Comparison of ENCODE assay signal across 8 cellular contexts in the genomic region with DNA sequence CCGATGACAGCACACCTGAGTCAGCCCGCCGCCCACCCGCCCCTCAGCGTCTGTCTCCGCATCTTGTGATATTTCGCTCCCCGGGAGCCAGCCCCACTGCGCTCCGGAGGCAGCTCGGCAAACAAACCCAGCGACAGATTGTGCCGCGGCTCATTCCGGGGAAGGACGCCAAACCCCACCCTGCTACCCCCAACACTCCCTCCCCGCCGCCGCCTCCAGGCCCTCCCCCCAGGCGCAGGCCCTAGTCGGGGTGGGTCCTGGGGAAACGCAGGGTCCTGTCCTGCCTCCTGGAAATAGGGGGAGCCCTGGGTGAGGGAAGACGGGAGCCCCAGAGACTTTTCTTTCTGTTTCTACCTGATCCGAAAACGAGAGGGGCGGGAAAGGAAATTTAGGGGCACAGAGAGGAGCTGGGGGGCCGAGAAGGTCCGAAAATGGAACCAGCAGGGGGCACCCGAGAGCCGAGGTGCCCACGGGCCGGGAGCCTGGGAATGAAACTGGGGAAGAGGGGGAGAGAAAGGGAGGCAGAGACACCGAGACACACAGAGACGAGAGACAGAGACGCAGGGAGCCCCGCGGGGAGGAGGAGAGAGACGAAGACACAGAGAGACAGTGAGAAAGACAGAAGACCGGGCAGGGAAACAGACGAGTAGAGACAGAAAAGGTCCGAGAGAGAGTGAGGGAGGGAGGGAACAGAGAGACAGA. TPM values are rescaled to one million over a fixed set of nuclear protein-coding genes. Genes with fewer than 3 reads are reported as not detected.
DNase-seq lines count a peak whose midpoint lies in the region; ATAC-seq, FAIRE-seq and TF ChIP-seq lines count a peak whose summit lies in the region.

No MANE protein-coding gene starts in this region.

- H3K9ac ChIP-seq in SK-N-SH (no peak overlapping the region), K562 (ENCODE audit: insufficient read depth in 1 of 2, low read depth in 2 of 2, low read length in 2 of 2) (peak overlapping the region; percentile 45 to 69; a peak in 2 of 4 replicates), kidney (ENCODE audit: low read length in 2 of 2) (no peak overlapping the region)

- ATAC-seq in K562, result peak; percentile 51
- no peak for ATAC-seq in HG02973 (IDR thresholded peaks at IDR 0.05; ENCODE audit: unreplicated experiment)

- no peaks in the 10 kb centered on the region for H4K20me1 ChIP-seq in SK-N-SH (ENCODE audit: insufficient read depth)
- peaks cover 5% of the 10 kb centered on the region; the same call in 1 of the 2 replicates for H4K20me1 ChIP-seq in K562 (replicated peaks; ENCODE audit: control insufficient read depth, insufficient read depth, low read length)

- no peak overlapping the region for H2AFZ ChIP-seq in SK-N-SH (ENCODE audit: low read depth)
- H2AFZ ChIP-seq in K562 (ENCODE audit: low read depth, low read length), result peak overlapping the region; percentile 82

- H3K27ac ChIP-seq in SK-N-SH (ENCODE audit: low read depth in 2 of 2, low read length in 1 of 2), result no peak overlapping the region
- no peak overlapping the region for H3K27ac ChIP-seq in K562 (ENCODE audit: extremely low read depth, low read depth, low read length)
- H3K27ac ChIP-seq in kidney (ENCODE audit: low read depth in 2 of 2, low read length in 2 of 2), result no peak overlapping the region

- TF ChIP-seq EP300 in SK-N-SH (IDR thresholded peaks at IDR 0.05; ENCODE audit: borderline replicate concordance in 1 of 2, low read depth in 1 of 2, low read length in 1 of 2), result no peak
- no peak for TF ChIP-seq EP300 in K562 (IDR thresholded peaks at IDR 0.05; ENCODE audit: low read length)

- in situ Hi-C loops in HAP-1 (cut with MboI; ENCODE audit: low sequenced_read_pairs) (loop anchor here (25.0 kb wide), 1 partner anchor 1054 kb away; a partner anchor contains a TSS), K562 (cut with MboI) (loop anchor here (10.0 kb wide), 1 partner anchor 186 kb away; a partner anchor contains a TSS)

- CTCF ChIA-PET in BJ (lab: Yijun Ruan, JAX) (interaction anchor here (0.6 to 12.8 kb wide), 57 partner anchors 10 to 1057 kb away, joined by 3 to 188 read pairs (median 5); a partner anchor contains a TSS), SK-N-SH (lab: Yijun Ruan, JAX) (interaction anchor here (0.6 to 13.8 kb wide), 53 partner anchors 9 to 361 kb away, joined by 3 to 306 read pairs (median 7); a partner anchor contains a TSS), K562 (lab: Yijun Ruan, JAX; ENCODE audit: low intra/inter-chr PET ratio) (interaction anchor here (0.6 to 3.6 kb wide), 5 partner anchors 22 to 636 kb away, joined by 3 to 32 read pairs (median 3); a partner anchor contains a TSS)

- BruUV-seq in K562 (replicated peaks; lab: Mats Ljungman, UMichigan), result no TSS peak

- no peak for TF ChIP-seq POLR2A in K562 (conservative IDR thresholded peaks at IDR 0.05)

- H3K9me2 ChIP-seq in SK-N-SH, result no peaks in the 10 kb centered on the region

- intact Hi-C loops in K562 (cut with micrococcal nuclease), result loop anchor here (1.0 to 5.0 kb wide), 3 partner anchors 34 to 1064 kb away; a partner anchor contains a TSS
- intact Hi-C loops in kidney (cut with DNase I), result loop anchor here (5.0 kb wide), 1 partner anchor 184 kb away; no protein-coding TSS in a partner anchor

- DNase-seq in BJ (ENCODE audit: low read depth), result no peak
- peak; percentile 46 to 81 for DNase-seq in HAP-1 (ENCODE audit: low spot score in 2 of 2)
- DNase-seq in SK-N-SH, result peak; percentile 84
- DNase-seq in K562 (ENCODE audit: extremely low read depth in 1 of 4, low spot score in 3 of 4), result peak; percentile 58 to 74 (median 68)
- DNase-seq in kidney, result peak; percentile 82
- peak; percentile 84 for DNase-seq in stimulated activated CD4-positive, alpha-beta T cell treated with anti-CD3 and anti-CD28 coated beads, Interleukin-2, amount 100 ng/mL, for 4 hours (ENCODE audit: low read depth)
- DNase-seq in NCI-H187 (lab: John Stamatoyannopoulos, UW), result no peak

- FAIRE-seq in K562 (lab: Jason Lieb, UNC) (peak; percentile 76), kidney (lab: Jason Lieb, UNC) (no peak)

- H3K4me3 ChIP-seq in BJ (ENCODE audit: low read depth, low read length), result peak overlapping the region; percentile 33
- H3K4me3 ChIP-seq in HAP-1, result peak overlapping the region; percentile 58
- H3K4me3 ChIP-seq in SK-N-SH (ENCODE audit: low read depth in 2 of 2, low read length in 1 of 2), result peak overlapping the region; percentile 15 to 50; a peak in 2 of 4 replicates
- H3K4me3 ChIP-seq in K562, result peak overlapping the region; percentile 31
- peak overlapping the region; percentile 42 to 54 for H3K4me3 ChIP-seq in kidney (ENCODE audit: low read length in 2 of 2)

- H3K9me3 ChIP-seq in HAP-1, result no peaks in the 10 kb centered on the region
- no peaks in the 10 kb centered on the region for H3K9me3 ChIP-seq in SK-N-SH
- no peaks in the 10 kb centered on the region for H3K9me3 ChIP-seq in K562 (replicated peaks; ENCODE audit: control insufficient read depth, insufficient read depth, low read depth, low read length)
- no peaks in the 10 kb centered on the region for H3K9me3 ChIP-seq in kidney (ENCODE audit: control insufficient read depth in 1 of 2, low read length in 2 of 2)

- TF ChIP-seq RAD21 in SK-N-SH (IDR thresholded peaks at IDR 0.05; ENCODE audit: low read length) (peak; percentile 53), K562 (CRISPR knock-in tag; conservative IDR thresholded peaks at IDR 0.05 in 1 of 2, IDR thresholded peaks at IDR 0.05 in 1 of 2) (peak; percentile 48 to 71)

- peaks cover 4% of the 10 kb centered on the region for H3F3A ChIP-seq in SK-N-SH (replicated peaks; ENCODE audit: insufficient read depth)

- H3K79me2 ChIP-seq in SK-N-SH (ENCODE audit: insufficient read depth), result no peaks in the 10 kb centered on the region
- no peaks in the 10 kb centered on the region for H3K79me2 ChIP-seq in K562 (ENCODE audit: control insufficient read depth, insufficient read depth, low read length)

- POLR2A ChIA-PET in BJ (lab: Charles Lee), result interaction anchor here (0.8 kb wide), 1 partner anchor 196 kb away, joined by 3 read pairs; no protein-coding TSS in a partner anchor
- POLR2A ChIA-PET in SK-N-SH (lab: Yijun Ruan, JAX), result interaction anchor here (0.6 kb wide), 1 partner anchor 43 kb away, joined by 3 read pairs; no protein-coding TSS in a partner anchor
- POLR2A ChIA-PET in K562 (lab: Yijun Ruan, JAX), result interaction anchor here (1.3 to 2.3 kb wide), 2 partner anchors 14 to 70 kb away, joined by 5 to 7 read pairs; no protein-coding TSS in a partner anchor

- H3K36me3 ChIP-seq in BJ (ENCODE audit: control insufficient read depth, insufficient read depth, low read length) (no peaks in the 10 kb centered on the region), HAP-1 (replicated peaks) (no peaks in the 10 kb centered on the region), SK-N-SH (replicated peaks in 1 of 2; ENCODE audit: control insufficient read depth in 1 of 2, insufficient read depth in 2 of 2, low read length in 1 of 2) (no peaks in the 10 kb centered on the region), K562 (ENCODE audit: control insufficient read depth, insufficient read depth, low read length) (no peaks in the 10 kb centered on the region), kidney (ENCODE audit: control insufficient read depth in 1 of 2, insufficient read depth in 2 of 2, low read length in 2 of 2) (no peaks in the 10 kb centered on the region)

- 2% methylated on average over 24 of the region's 41 CpGs for WGBS in SK-N-SH (ENCODE audit: low lambda C conversion rate)
- under 1% methylated on average over 22 of the region's 41 CpGs for WGBS in K562 (ENCODE audit: insufficient coverage, low coverage, missing lambda C conversion rate)

- H3K27me3 ChIP-seq in BJ (ENCODE audit: control insufficient read depth, insufficient read depth, low read length) (peaks cover 30% of the 10 kb centered on the region), HAP-1 (ENCODE audit: low read depth) (peaks cover 9% of the 10 kb centered on the region), SK-N-SH (ENCODE audit: insufficient read depth) (peaks cover 33% of the 10 kb centered on the region), K562 (ENCODE audit: control insufficient read depth in 2 of 2, insufficient read depth in 2 of 2, low read length in 2 of 2) (no peaks in the 10 kb centered on the region)

- H3K4me1 ChIP-seq in HAP-1 (peaks cover 13% of the 10 kb centered on the region), SK-N-SH (ENCODE audit: control insufficient read depth in 1 of 2, insufficient read depth in 2 of 2, low read depth in 1 of 2, low read length in 1 of 2) (peaks cover 11 to 22% of the 10 kb centered on the region in 2 experiments; a peak in 2 of 4 replicates), K562 (replicated peaks in 1 of 2; ENCODE audit: control insufficient read depth in 2 of 2, insufficient read depth in 2 of 2, low read length in 2 of 2) (peaks cover 19 to 50% of the 10 kb centered on the region in 2 experiments), kidney (ENCODE audit: control insufficient read depth in 1 of 2, insufficient read depth in 1 of 2, low read depth in 1 of 2, low read length in 2 of 2) (peaks cover 9 to 19% of the 10 kb centered on the region in 2 donors)

- TF ChIP-seq CTCF in BJ (IDR thresholded peaks at IDR 0.05; ENCODE audit: insufficient read depth, low read depth, low read length) (peak; percentile 83), SK-N-SH (IDR thresholded peaks at IDR 0.05) (peak; percentile 87), K562 (IDR thresholded peaks at IDR 0.05 in 2 of 3, conservative IDR thresholded peaks at IDR 0.05 in 1 of 3; ENCODE audit: insufficient read depth in 2 of 3, low read depth in 1 of 3, low read length in 3 of 3) (peak; percentile 62 to 90 (median 69)), kidney (IDR thresholded peaks at IDR 0.05; ENCODE audit: borderline replicate concordance, extremely low read depth, insufficient read depth) (peak; percentile 53)

- H3K9me1 ChIP-seq in K562 (ENCODE audit: control insufficient read depth, insufficient read depth, low read length), result no peaks in the 10 kb centered on the region

- peak overlapping the region; percentile 78 for H3K4me2 ChIP-seq in SK-N-SH
- H3K4me2 ChIP-seq in K562 (ENCODE audit: insufficient read depth, low read length), result peak overlapping the region; percentile 82

RNA-seq across cellular contexts. Expression of a gene that starts 1.8 kb away (rescaled TPM):
- 0.10 and 0.43 TPM in 2 replicates for polyA plus RNA-seq in BJ (2011; rRNA removed)
- polyA minus RNA-seq in BJ (2011; rRNA and poly(A)+ RNA removed), result not detected in 2 replicates
- 0.08 and 0.30 TPM in 2 replicates for polyA plus RNA-seq in SK-N-SH (2012; rRNA removed)
- polyA plus RNA-seq in SK-N-SH (2012; cell fraction: cytosol; rRNA removed), result 0.13 and 0.39 TPM in 2 replicates
- 0.26 and 0.65 TPM in 2 replicates for polyA plus RNA-seq in SK-N-SH (2012; cell fraction: nucleus; rRNA removed)
- not detected in 2 replicates for total RNA-seq in K562 (2011; cell fraction: chromatin; rRNA removed; ENCODE audit: low replicate concordance)
- 0.50 and 0.53 TPM in 2 replicates for total RNA-seq in K562 (2011; cell fraction: nucleolus; rRNA removed)
- total RNA-seq in K562 (2011; cell fraction: nucleoplasm; rRNA removed), result 0.46 and 1.2 TPM in 2 replicates
- total RNA-seq in K562 (2014; rRNA removed), result 0.29 TPM in 1 of 2 replicates, not detected in the other
- not detected in 2 replicates for total RNA-seq in K562 (2014; rRNA removed; fragmentation: Illumina TruSeq; extraction: Trizol)
- 0.07 TPM in 1 of 2 replicates, not detected in the other for total RNA-seq in K562 (2015; rRNA removed; fragmentation: Illumina TruSeq; extraction: Trizol)
- 1.8 and 1.9 TPM in 2 replicates for total RNA-seq in K562 (2021)
- 0.06 and 0.30 TPM in 2 replicates for polyA plus RNA-seq in K562 (2011; rRNA removed)
- polyA plus RNA-seq in K562 (2011; cell fraction: cytosol; rRNA removed), result 0.07 and 0.21 TPM in 2 replicates
- 0.25 and 0.47 TPM in 2 replicates for polyA plus RNA-seq in K562 (2011; cell fraction: nucleus; rRNA removed)
- polyA plus RNA-seq in K562 (2012), result 1.5 and 5.3 TPM in 2 replicates
- 0.34 and 1.1 TPM in 2 replicates for polyA plus RNA-seq in K562 (2014; fragmentation: Illumina TruSeq; extraction: Trizol)
- not detected for polyA plus RNA-seq in K562 (2014; fragmentation: Nextera tagmentation; extraction: Ambion mirVana)
- 0.69 and 0.82 TPM in 2 replicates for polyA plus RNA-seq in K562 (2014; rRNA removed)
- not detected in 2 replicates for polyA minus RNA-seq in K562 (2011; rRNA and poly(A)+ RNA removed)
- not detected in 2 replicates for polyA minus RNA-seq in K562 (2011; cell fraction: cytosol; rRNA and poly(A)+ RNA removed)
- polyA minus RNA-seq in K562 (2011; cell fraction: nucleus; rRNA and poly(A)+ RNA removed), result 0.54 TPM in 1 of 2 replicates, not detected in the other
- total RNA-seq in kidney, result 2.6 TPM
- 5.5 TPM for polyA plus RNA-seq in kidney (ENCODE audit: insufficient read depth, low read depth, low replicate concordance)

RNA-seq across cellular contexts. Expression of a gene that starts 31.6 kb away (rescaled TPM):
- polyA plus RNA-seq in BJ (2011; rRNA removed) (16.7 and 26.7 TPM in 2 replicates), SK-N-SH (2012; rRNA removed) (4.1 and 4.7 TPM in 2 replicates), K562 (2011; rRNA removed) (141 and 235 TPM in 2 replicates), K562 (2014; fragmentation: Illumina TruSeq; extraction: Trizol) (244 and 281 TPM in 2 replicates), K562 (2014; fragmentation: Nextera tagmentation; extraction: Ambion mirVana) (100 to 1,000 TPM in 1 of 2 experiments, 10 to 100 TPM in 1; 63.7 to 216 TPM), K562 (2014; rRNA removed) (139 and 160 TPM in 2 replicates), kidney (ENCODE audit: insufficient read depth, low read depth, low replicate concordance) (6.0 TPM)
- 11.7 and 22.9 TPM in 2 replicates for polyA minus RNA-seq in BJ (2011; rRNA and poly(A)+ RNA removed)
- 2.4 and 4.4 TPM in 2 replicates for polyA plus RNA-seq in SK-N-SH (2012; cell fraction: cytosol; rRNA removed)
- polyA plus RNA-seq in SK-N-SH (2012; cell fraction: nucleus; rRNA removed), result 5.0 and 7.0 TPM in 2 replicates
- total RNA-seq in K562 (2011; cell fraction: chromatin; rRNA removed; ENCODE audit: low replicate concordance), result 241 and 427 TPM in 2 replicates
- total RNA-seq in K562 (2011; cell fraction: nucleolus; rRNA removed), result 393 and 402 TPM in 2 replicates
- total RNA-seq in K562 (2011; cell fraction: nucleoplasm; rRNA removed), result 340 and 369 TPM in 2 replicates
- total RNA-seq in K562 (2014; rRNA removed) (98.9 and 141 TPM in 2 replicates), K562 (2014; rRNA removed; fragmentation: Illumina TruSeq; extraction: Trizol) (120 and 132 TPM in 2 replicates), K562 (2015; rRNA removed; fragmentation: Illumina TruSeq; extraction: Trizol) (135 and 143 TPM in 2 replicates), K562 (2021) (254 and 257 TPM in 2 replicates), kidney (39.8 TPM)
- polyA plus RNA-seq in K562 (2011; cell fraction: cytosol; rRNA removed), result 358 and 452 TPM in 2 replicates
- 327 and 364 TPM in 2 replicates for polyA plus RNA-seq in K562 (2011; cell fraction: nucleus; rRNA removed)
- 192 and 193 TPM in 2 replicates for polyA plus RNA-seq in K562 (2012)
- polyA minus RNA-seq in K562 (2011; rRNA and poly(A)+ RNA removed), result 162 and 237 TPM in 2 replicates
- 86.6 and 143 TPM in 2 replicates for polyA minus RNA-seq in K562 (2011; cell fraction: cytosol; rRNA and poly(A)+ RNA removed)
- polyA minus RNA-seq in K562 (2011; cell fraction: nucleus; rRNA and poly(A)+ RNA removed), result 116 and 125 TPM in 2 replicates

RNA-seq across cellular contexts. Expression of a gene that starts 56.9 kb away (rescaled TPM):
- polyA plus RNA-seq in BJ (2011; rRNA removed) (11.8 and 23.4 TPM in 2 replicates), SK-N-SH (2012; rRNA removed) (3.7 and 4.4 TPM in 2 replicates), K562 (2011; rRNA removed) (24.6 and 30.6 TPM in 2 replicates), K562 (2014; fragmentation: Illumina TruSeq; extraction: Trizol) (33.4 and 37.3 TPM in 2 replicates), K562 (2014; fragmentation: Nextera tagmentation; extraction: Ambion mirVana) (1 to 10 TPM; 2.6 to 3.8 TPM), K562 (2014; rRNA removed) (29.9 and 30.6 TPM in 2 replicates), kidney (ENCODE audit: insufficient read depth, low read depth, low replicate concordance) (16.6 TPM)
- 13.3 and 17.9 TPM in 2 replicates for polyA minus RNA-seq in BJ (2011; rRNA and poly(A)+ RNA removed)
- 1.7 and 3.2 TPM in 2 replicates for polyA plus RNA-seq in SK-N-SH (2012; cell fraction: cytosol; rRNA removed)
- polyA plus RNA-seq in SK-N-SH (2012; cell fraction: nucleus; rRNA removed), result 11.4 and 13.9 TPM in 2 replicates
- total RNA-seq in K562 (2011; cell fraction: chromatin; rRNA removed; ENCODE audit: low replicate concordance), result 70.0 and 187 TPM in 2 replicates
- 140 and 142 TPM in 2 replicates for total RNA-seq in K562 (2011; cell fraction: nucleolus; rRNA removed)
- 97.5 and 106 TPM in 2 replicates for total RNA-seq in K562 (2011; cell fraction: nucleoplasm; rRNA removed)
- total RNA-seq in K562 (2014; rRNA removed) (32.0 and 36.4 TPM in 2 replicates), K562 (2014; rRNA removed; fragmentation: Illumina TruSeq; extraction: Trizol) (14.8 and 17.3 TPM in 2 replicates), K562 (2015; rRNA removed; fragmentation: Illumina TruSeq; extraction: Trizol) (16.1 and 17.8 TPM in 2 replicates), K562 (2021) (41.8 and 42.9 TPM in 2 replicates), kidney (4.1 TPM)
- 32.9 and 51.5 TPM in 2 replicates for polyA plus RNA-seq in K562 (2011; cell fraction: cytosol; rRNA removed)
- 72.6 and 94.2 TPM in 2 replicates for polyA plus RNA-seq in K562 (2011; cell fraction: nucleus; rRNA removed)
- 24.9 and 86.3 TPM in 2 replicates for polyA plus RNA-seq in K562 (2012)
- polyA minus RNA-seq in K562 (2011; rRNA and poly(A)+ RNA removed), result 23.7 and 32.9 TPM in 2 replicates
- polyA minus RNA-seq in K562 (2011; cell fraction: cytosol; rRNA and poly(A)+ RNA removed), result 24.3 and 29.1 TPM in 2 replicates
- 38.5 and 48.2 TPM in 2 replicates for polyA minus RNA-seq in K562 (2011; cell fraction: nucleus; rRNA and poly(A)+ RNA removed)

Comparison
In these comparisons a context has a peak if more than half of its experiments do, and no peak if none do; other contexts are left out.
1. DNase-seq: peak in HAP-1 (2 of 2), SK-N-SH (single experiment), K562 (4 of 4), kidney (single experiment) and stimulated activated CD4-positive, alpha-beta T cell treated with anti-CD3 and anti-CD28 coated beads, Interleukin-2, amount 100 ng/mL, for 4 hours (single experiment); none in BJ (single experiment) and NCI-H187 (0 of 2).
2. H3K9ac ChIP-seq: peak in K562 (2 of 2); none in SK-N-SH (single experiment) and kidney (0 of 2).
3. Peak in every context shown above with its lines, with median percentiles within 50 percentile points of each other: H3K4me3 ChIP-seq and CTCF ChIP-seq.